In the genomic region with DNA sequence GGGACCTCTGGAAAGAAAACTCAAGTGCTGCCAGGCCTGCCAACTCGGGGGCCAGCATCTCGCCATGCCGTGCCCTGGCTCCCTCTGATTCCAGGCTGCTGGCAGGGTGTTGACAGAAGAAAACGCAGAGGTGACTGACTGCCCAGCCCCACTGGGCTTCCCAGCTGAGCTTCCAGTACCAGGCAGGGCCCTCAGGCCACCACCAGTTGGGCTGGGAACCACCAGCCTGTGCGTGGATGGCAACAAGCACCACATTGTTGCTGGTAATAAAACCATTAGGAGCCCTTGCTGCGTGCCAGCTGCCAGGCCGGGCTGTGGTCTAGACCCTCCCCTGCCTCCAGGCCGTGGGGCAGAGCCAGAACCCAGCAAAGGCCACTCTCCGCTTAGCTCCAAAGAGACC, we compare ENCODE assay signal across 14 cellular contexts. TPM values are rescaled to one million over a fixed set of nuclear protein-coding genes. Genes with fewer than 3 reads are reported as not detected.
DNase-seq lines count a peak whose midpoint lies in the region; ATAC-seq and TF ChIP-seq lines count a peak whose summit lies in the region.
"Had no signal": no experiment of that assay in that cellular context is flagged by ENCODE, and none has a peak within 500 bp of the region (broad histone marks: within the 10 kb centered on the region; RNA-seq: fewer than 3 reads in every experiment).

No MANE protein-coding gene starts in this region.

- peak overlapping the region; percentile 60 for H3K14ac ChIP-seq in neuronal stem cell (ENCODE audit: low read length)

- H3K9me3 Mint-ChIP-seq in activated naive CD4-positive, alpha-beta T cell treated with anti-CD3 and anti-CD28 coated beads, Interleukin-2, amount 50 U/mL, for 72 hours: peaks cover 3 to 4% of the 10 kb centered on the region in 2 donors
- H3K9me3 Mint-ChIP-seq in type B pancreatic cell: no peaks in the 10 kb centered on the region

- no peak overlapping the region for H3K4me3 Mint-ChIP-seq in type B pancreatic cell
- H3K4me3 Mint-ChIP-seq: activated CD4-positive, alpha-beta memory T cell treated with anti-CD3 and anti-CD28 coated beads for 36 hours; activated naive CD8-positive, alpha-beta T cell treated with anti-CD3 and anti-CD28 coated beads, Interleukin-2, amount 10 ng/mL, durations not matched to agents 7 days and 5 days; dendritic cell treated with granulocyte-macrophage colony-stimulating factor and Interleukin-4, amounts not matched to agents 40 ng/mL and 50 ng/mL, for 4 days had no signal

- H3K18ac ChIP-seq in neuronal stem cell (ENCODE audit: low read length): peak overlapping the region; percentile 65

- no peak overlapping the region for H4K91ac ChIP-seq in neuronal stem cell (ENCODE audit: low read depth, low read length, poor library complexity)

- H3K27ac Mint-ChIP-seq in activated naive CD4-positive, alpha-beta T cell treated with anti-CD3 and anti-CD28 coated beads, Interleukin-2, amount 50 U/mL, for 72 hours: peak overlapping the region; percentile 1 to 11
- peak overlapping the region; percentile 50 for H3K27ac Mint-ChIP-seq in type B pancreatic cell
- H3K27ac Mint-ChIP-seq: activated CD4-positive, alpha-beta memory T cell treated with anti-CD3 and anti-CD28 coated beads for 36 hours; dendritic cell treated with granulocyte-macrophage colony-stimulating factor and Interleukin-4, amounts not matched to agents 40 ng/mL and 50 ng/mL, for 4 days had no signal

- no peaks in the 10 kb centered on the region for H3K27me3 Mint-ChIP-seq in type B pancreatic cell
- H3K27me3 Mint-ChIP-seq: activated CD4-positive, alpha-beta memory T cell treated with anti-CD3 and anti-CD28 coated beads for 36 hours; activated naive CD8-positive, alpha-beta T cell treated with anti-CD3 and anti-CD28 coated beads, Interleukin-2, amount 10 ng/mL, durations not matched to agents 7 days and 5 days; dendritic cell treated with granulocyte-macrophage colony-stimulating factor and Interleukin-4, amounts not matched to agents 40 ng/mL and 50 ng/mL, for 4 days had no signal

- no peak overlapping the region for H3K4me3 ChIP-seq in neuronal stem cell (ENCODE audit: low read length in 2 of 2)
- H3K4me3 ChIP-seq: upper lobe of left lung had no signal

- no peaks in the 10 kb centered on the region for H3K36me3 ChIP-seq in neuronal stem cell (replicated peaks in 1 of 2; ENCODE audit: control insufficient read depth in 2 of 2, insufficient read depth in 2 of 2, low read length in 2 of 2)
- H3K36me3 ChIP-seq: upper lobe of left lung had no signal

- H3K4me1 Mint-ChIP-seq in type B pancreatic cell (ENCODE audit: unreplicated experiment): peaks cover 40% of the 10 kb centered on the region

- ATAC-seq in activated naive CD4-positive, alpha-beta T cell treated with anti-CD3 and anti-CD28 coated beads, Interleukin-2, amount 50 U/mL, for 72 hours: no peak
- ATAC-seq in HG02938 (IDR thresholded peaks at IDR 0.05; ENCODE audit: unreplicated experiment) (no peak), HG03469 (IDR thresholded peaks at IDR 0.05; ENCODE audit: unreplicated experiment) (no peak)

- no CpG with 5 or more reads among the region's 9 CpGs for WGBS in neuronal stem cell (ENCODE audit: extremely low coverage in 2 of 2, insufficient read length in 2 of 2, insufficient replicate concordance in 1 of 2), 2 donors

- H2BK120ac ChIP-seq in neuronal stem cell (ENCODE audit: low read depth, low read length): no peak overlapping the region

- no peaks in the 10 kb centered on the region for H3K9me3 ChIP-seq in neuronal stem cell (replicated peaks in 1 of 2; ENCODE audit: control insufficient read depth in 2 of 2, insufficient read depth in 1 of 2, low read depth in 1 of 2, low read length in 2 of 2)
- H3K9me3 ChIP-seq: upper lobe of left lung had no signal

- no peak overlapping the region for H2BK5ac ChIP-seq in neuronal stem cell (ENCODE audit: low read length)

- no peak for TF ChIP-seq CTCF in type B pancreatic cell (conservative IDR thresholded peaks at IDR 0.05)

- no peak overlapping the region for H3K27ac ChIP-seq in neuronal stem cell (replicated peaks; ENCODE audit: low read length)
- H3K27ac ChIP-seq: upper lobe of left lung had no signal

- H3K9ac ChIP-seq in neuronal stem cell (ENCODE audit: low read depth, low read length, poor library complexity): no peak overlapping the region

- no peak overlapping the region for H2BK15ac ChIP-seq in neuronal stem cell (ENCODE audit: low read length)

- no peak overlapping the region for H2BK12ac ChIP-seq in neuronal stem cell (ENCODE audit: low read length)

- peak overlapping the region; percentile 54 for H3K4ac ChIP-seq in neuronal stem cell (ENCODE audit: low read length)

- no peak overlapping the region for H2AFZ ChIP-seq in neuronal stem cell (ENCODE audit: low read length)

- no peaks in the 10 kb centered on the region for H3K79me1 ChIP-seq in neuronal stem cell (ENCODE audit: low read depth, low read length)

- no peak overlapping the region for H3K4me2 ChIP-seq in neuronal stem cell (ENCODE audit: insufficient read depth, low read length, poor library complexity, severe bottlenecking)

- H3K4me1 ChIP-seq in neuronal stem cell (ENCODE audit: control insufficient read depth in 2 of 2, insufficient read depth in 1 of 2, low read depth in 1 of 2, low read length in 2 of 2): peaks cover 2 to 5% of the 10 kb centered on the region in 2 donors

- no peak for DNase-seq in activated naive CD4-positive, alpha-beta T cell treated with anti-CD3 and anti-CD28 coated beads, Interleukin-2, amount 50 U/mL, for 72 hours (ENCODE audit: low spot score in 2 of 2)
- DNase-seq in activated naive CD4-positive, alpha-beta T cell treated with anti-CD3 and anti-CD28 coated beads, Interleukin-2, amount 50 U/mL, for 16 hours: no peak
- DNase-seq in foreskin melanocyte (peak; percentile 92), neuronal stem cell (ENCODE audit: low spot score) (no peak), type B pancreatic cell (ENCODE audit: extremely low spot score, unreplicated experiment) (no peak), DMS153 (lab: John Stamatoyannopoulos, UW) (no peak)
- DNase-seq: ACHN; activated CD4-positive, alpha-beta memory T cell treated with anti-CD3 and anti-CD28 coated beads for 36 hours; activated naive CD8-positive, alpha-beta T cell treated with anti-CD3 and anti-CD28 coated beads, Interleukin-2, amount 10 ng/mL, durations not matched to agents 7 days and 5 days; NCI-H2227 treated with DMSO at 0.1 percent for 48 hours; upper lobe of left lung had no signal

- H3K27me3 ChIP-seq in neuronal stem cell (ENCODE audit: control insufficient read depth in 3 of 3, insufficient read depth in 3 of 3, low read depth in 1 of 3, low read length in 3 of 3): peaks cover 0 to 6% (median 0%) of the 10 kb centered on the region in 3 experiments
- H3K27me3 ChIP-seq: upper lobe of left lung had no signal

- H3K23ac ChIP-seq in neuronal stem cell (ENCODE audit: low read depth, low read length, poor library complexity): peak overlapping the region; percentile 33

- peaks cover 4 to 5% of the 10 kb centered on the region in 2 donors for H3K36me3 Mint-ChIP-seq in activated naive CD4-positive, alpha-beta T cell treated with anti-CD3 and anti-CD28 coated beads, Interleukin-2, amount 50 U/mL, for 72 hours
- peaks cover 10% of the 10 kb centered on the region for H3K36me3 Mint-ChIP-seq in type B pancreatic cell

- no peak overlapping the region for H2AK5ac ChIP-seq in neuronal stem cell (ENCODE audit: low read depth, low read length)

- H4K8ac ChIP-seq in neuronal stem cell (ENCODE audit: low read depth, low read length): no peak overlapping the region

RNA-seq across cellular contexts. Expression of gene DNMT3A, which starts 9.2 kb away (rescaled TPM):
- 10 to 100 TPM; 83.1 to 89.6 TPM for total RNA-seq in activated naive CD4-positive, alpha-beta T cell treated with anti-CD3 and anti-CD28 coated beads, Interleukin-2, amount 50 U/mL, for 72 hours
- 47.2 TPM for polyA plus RNA-seq in neuronal stem cell (2013, experiment 1 of 2)
- 47.4 TPM for polyA plus RNA-seq in neuronal stem cell (2013, experiment 2 of 2)
- 97.6 and 139 TPM in 2 replicates for total RNA-seq in type B pancreatic cell (ENCODE audit: low replicate concordance)
